ENCODE assay signal across 11 cellular contexts in genomic region chr16:14409563-14409962, GRCh38.
DNase-seq lines count a peak whose midpoint lies in the region; ATAC-seq and TF ChIP-seq lines count a peak whose summit lies in the region.
"Had no signal": no experiment of that assay in that cellular context is flagged by ENCODE, and none has a peak within 500 bp of the region (broad histone marks: within the 10 kb centered on the region; RNA-seq: fewer than 3 reads in every experiment).

No MANE protein-coding gene starts in this region.

- H3K9me3 Mint-ChIP-seq in nephron progenitor cell, result no peaks in the 10 kb centered on the region
- H3K9me3 Mint-ChIP-seq in CD8-positive, alpha-beta memory T cell, result no peaks in the 10 kb centered on the region

- no peak overlapping the region for H3K4me3 ChIP-seq in CD8-positive, alpha-beta memory T cell (ENCODE audit: low read length)

- H3K9me3 ChIP-seq in CD8-positive, alpha-beta memory T cell (ENCODE audit: low read length), result no peaks in the 10 kb centered on the region

- no peak for TF ChIP-seq CTCF in nephron progenitor cell (IDR thresholded peaks at IDR 0.05)

- no peaks in the 10 kb centered on the region for H3K36me3 ChIP-seq in CD8-positive, alpha-beta memory T cell (ENCODE audit: insufficient read depth, low read length)

- H3K4me1 ChIP-seq in CD8-positive, alpha-beta memory T cell (ENCODE audit: insufficient read depth, low read length), result no peaks in the 10 kb centered on the region

- H3K27me3 Mint-ChIP-seq in nephron progenitor cell (ENCODE audit: low read depth, poor library complexity), result no peaks in the 10 kb centered on the region
- H3K27me3 Mint-ChIP-seq in CD8-positive, alpha-beta memory T cell, result no peaks in the 10 kb centered on the region

- DNase-seq in AG08396 (ENCODE audit: low spot score) (peak; percentile 74), LoVo (ENCODE audit: low spot score) (peak; percentile 26), dedifferentiated amniotic fluid mesenchymal stem cell (ENCODE audit: extremely low spot score) (peak; percentile 81), nephron progenitor cell (no peak), NOMO-1 treated with dmso at 0.1 percent for 144 hours (lab: John Stamatoyannopoulos, UW; ENCODE audit: unreplicated experiment) (no peak), HuH-7.5 (ENCODE audit: low spot score) (no peak)
- no peak for DNase-seq in CD8-positive, alpha-beta memory T cell
- DNase-seq: activated CD4-positive, alpha-beta T cell treated with anti-CD3 and anti-CD28 coated beads for 4 hours; C1 segment of cervical spinal cord; stimulated activated CD4-positive, alpha-beta T cell treated with anti-CD3 and anti-CD28 coated beads, Interleukin-15, amount 100 ng/mL, for 24 hours had no signal

- H3K4me1 Mint-ChIP-seq in nephron progenitor cell, result peaks cover 21% of the 10 kb centered on the region
- peaks cover 0 to 7% (median 5%) of the 10 kb centered on the region in 3 donors for H3K4me1 Mint-ChIP-seq in CD8-positive, alpha-beta memory T cell

- CTCF ChIA-PET in CD8-positive, alpha-beta memory T cell (lab: Charles Lee), result no interaction called here

- POLR2A ChIA-PET in CD8-positive, alpha-beta memory T cell (lab: Charles Lee), result no interaction called here

- ATAC-seq in HG02571 (IDR thresholded peaks at IDR 0.05; ENCODE audit: unreplicated experiment), result no peak

- no peak overlapping the region for H3K4me3 Mint-ChIP-seq in nephron progenitor cell
- no peak overlapping the region for H3K4me3 Mint-ChIP-seq in CD8-positive, alpha-beta memory T cell

- no peaks in the 10 kb centered on the region for H3K27me3 ChIP-seq in CD8-positive, alpha-beta memory T cell (ENCODE audit: insufficient read depth, low read length, poor library complexity, severe bottlenecking)

- peak overlapping the region; percentile 64 for H3K27ac Mint-ChIP-seq in nephron progenitor cell
- peak overlapping the region in 1 of 8 donors; percentile 23 for H3K27ac Mint-ChIP-seq in CD8-positive, alpha-beta memory T cell

- no peak overlapping the region for H3K27ac ChIP-seq in CD8-positive, alpha-beta memory T cell (ENCODE audit: low read depth, low read length)

- no peaks in the 10 kb centered on the region for H3K36me3 Mint-ChIP-seq in nephron progenitor cell (ENCODE audit: low read depth)
- H3K36me3 Mint-ChIP-seq in CD8-positive, alpha-beta memory T cell, result no peaks in the 10 kb centered on the region

Comparison
In these comparisons a context has a peak if more than half of its experiments do, and no peak if none do; other contexts are left out.
1. DNase-seq: peak in AG08396 (single experiment), LoVo (single experiment) and dedifferentiated amniotic fluid mesenchymal stem cell (single experiment); none in nephron progenitor cell (single experiment), CD8-positive, alpha-beta memory T cell (0 of 5), NOMO-1 treated with dmso at 0.1 percent for 144 hours (single experiment) and HuH-7.5 (single experiment).